Comparison of ENCODE assay signal across 31 cellular contexts in the genomic region with DNA sequence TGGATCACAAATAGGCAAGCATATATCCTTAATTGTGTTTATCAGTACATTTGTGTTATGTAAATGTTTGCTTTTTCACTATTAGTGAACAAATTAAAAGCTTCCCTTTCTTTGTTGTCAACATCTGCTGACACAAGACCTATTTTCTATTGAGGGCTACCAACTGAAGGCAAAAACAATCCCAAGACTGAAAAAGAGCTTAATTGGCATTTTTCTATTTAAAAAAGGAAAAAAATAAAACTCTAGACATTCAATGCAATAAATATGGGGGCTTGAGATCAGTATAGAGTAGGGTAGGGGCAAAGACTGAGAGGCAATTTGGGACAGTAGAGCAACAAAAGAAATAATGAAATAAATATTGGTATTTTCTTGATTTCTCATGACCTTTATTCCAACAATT. TPM values are rescaled to one million over a fixed set of nuclear protein-coding genes. Genes with fewer than 3 reads are reported as not detected.
"Had no signal": no experiment of that assay in that cellular context is flagged by ENCODE, and none has a peak within 500 bp of the region (broad histone marks: within the 10 kb centered on the region; RNA-seq: fewer than 3 reads in every experiment).

No MANE protein-coding gene starts in this region.

- H3K9me3 Mint-ChIP-seq: naive thymus-derived CD4-positive, alpha-beta T cell; nephron progenitor cell; stimulated activated naive B cell treated with anti-CD40 and anti-IgM and Interleukin-4, amounts not matched to agents 10 μg/mL and 1 μg/mL and 100 μg/mL, for 72 hours; stimulated activated naive CD8-positive, alpha-beta T cell treated with anti-CD3 and anti-CD28 coated beads, Interleukin-15, Interleukin-2, amounts not matched to agents 100 ng/mL and 50 ng/mL, for 24 hours had no signal

- H3K4me3 Mint-ChIP-seq: naive thymus-derived CD4-positive, alpha-beta T cell; nephron progenitor cell; stimulated activated naive B cell treated with anti-CD40 and anti-IgM and Interleukin-4, amounts not matched to agents 10 μg/mL and 1 μg/mL and 100 μg/mL, for 72 hours; stimulated activated naive CD8-positive, alpha-beta T cell treated with anti-CD3 and anti-CD28 coated beads, Interleukin-15, Interleukin-2, amounts not matched to agents 100 ng/mL and 50 ng/mL, for 24 hours had no signal

- ATAC-seq: esophagus mucosa; gastroesophageal sphincter; heart left ventricle; left cardiac atrium; left ventricle myocardium superior; naive thymus-derived CD4-positive, alpha-beta T cell; psoas muscle; right cardiac atrium; stimulated activated naive B cell treated with anti-CD40 and anti-IgM and Interleukin-4, amounts not matched to agents 10 μg/mL and 1 μg/mL and 100 μg/mL, for 72 hours had no signal

- H3K4me3 ChIP-seq: dorsolateral prefrontal cortex, gastroesophageal sphincter, heart left ventricle, hepatocyte, lung, ovary, psoas muscle, skin epidermis, thoracic aorta, tibial nerve, upper lobe of left lung, uterus had no signal

- H3K27me3 Mint-ChIP-seq: naive thymus-derived CD4-positive, alpha-beta T cell; stimulated activated naive B cell treated with anti-CD40 and anti-IgM and Interleukin-4, amounts not matched to agents 10 μg/mL and 1 μg/mL and 100 μg/mL, for 72 hours; stimulated activated naive CD8-positive, alpha-beta T cell treated with anti-CD3 and anti-CD28 coated beads, Interleukin-15, Interleukin-2, amounts not matched to agents 100 ng/mL and 50 ng/mL, for 24 hours had no signal

- H3K4me1 ChIP-seq: uterus had no signal

- H3K4me2 ChIP-seq: hepatocyte had no signal

- H3K9me3 ChIP-seq: gastroesophageal sphincter, heart left ventricle, ovary, psoas muscle, thoracic aorta, tibial nerve, upper lobe of left lung, uterus had no signal

- H2AFZ ChIP-seq: hepatocyte had no signal

- H3K27me3 ChIP-seq: dorsolateral prefrontal cortex, gastroesophageal sphincter, heart left ventricle, hepatocyte, ovary, tibial nerve, upper lobe of left lung, uterus had no signal

- H3K36me3 ChIP-seq: ovary, thoracic aorta, uterus had no signal

- H3K27ac Mint-ChIP-seq: naive thymus-derived CD4-positive, alpha-beta T cell; nephron progenitor cell; stimulated activated naive B cell treated with anti-CD40 and anti-IgM and Interleukin-4, amounts not matched to agents 10 μg/mL and 1 μg/mL and 100 μg/mL, for 72 hours; stimulated activated naive CD8-positive, alpha-beta T cell treated with anti-CD3 and anti-CD28 coated beads, Interleukin-15, Interleukin-2, amounts not matched to agents 100 ng/mL and 50 ng/mL, for 24 hours had no signal

- DNase-seq: cerebellar nuclear complex; cortex of kidney; dorsolateral prefrontal cortex; effector CD4-positive, alpha-beta T cell; heart left ventricle; left cardiac atrium; left ventricle myocardium superior; mesendoderm; midbrain; naive thymus-derived CD4-positive, alpha-beta T cell; nephron progenitor cell; occipital lobe; ovary; posterior cingulate gyrus; psoas muscle; right cardiac atrium; stimulated activated CD4-positive, alpha-beta T cell treated with anti-CD3 and anti-CD28 coated beads, Interleukin-15, amount 100 ng/mL, for 24 hours; stimulated activated CD4-positive, alpha-beta T cell treated with anti-CD3 and anti-CD28 coated beads, Interleukin-2, amount 100 ng/mL, for 48 hours; stimulated activated naive B cell treated with anti-CD40 and anti-IgM and Interleukin-4, amounts not matched to agents 10 μg/mL and 1 μg/mL and 100 μg/mL, for 72 hours; upper lobe of left lung; uterus had no signal

- H3K79me2 ChIP-seq: hepatocyte had no signal

- H3K27ac ChIP-seq: gastroesophageal sphincter, hepatocyte, ovary, psoas muscle, thoracic aorta had no signal

RNA-seq across cellular contexts. Expression of gene OMG, which starts 24.2 kb away (rescaled TPM):
- total RNA-seq: esophagus mucosa, gastroesophageal sphincter, hepatocyte, kidney epithelial cell, psoas muscle, right cardiac atrium, thoracic aorta, tibial nerve had no signal
- polyA plus RNA-seq: naive thymus-derived CD4-positive, alpha-beta T cell had no signal

RNA-seq across cellular contexts. Expression of gene EVI2B, which starts 41.1 kb away (rescaled TPM):
- total RNA-seq: hepatocyte, kidney epithelial cell, renal cortical epithelial cell had no signal
- polyA plus RNA-seq: hepatocyte had no signal

RNA-seq across cellular contexts. Expression of gene EVI2A, which starts 48.6 kb away (rescaled TPM):
- total RNA-seq: kidney epithelial cell had no signal
